In the genomic region with DNA sequence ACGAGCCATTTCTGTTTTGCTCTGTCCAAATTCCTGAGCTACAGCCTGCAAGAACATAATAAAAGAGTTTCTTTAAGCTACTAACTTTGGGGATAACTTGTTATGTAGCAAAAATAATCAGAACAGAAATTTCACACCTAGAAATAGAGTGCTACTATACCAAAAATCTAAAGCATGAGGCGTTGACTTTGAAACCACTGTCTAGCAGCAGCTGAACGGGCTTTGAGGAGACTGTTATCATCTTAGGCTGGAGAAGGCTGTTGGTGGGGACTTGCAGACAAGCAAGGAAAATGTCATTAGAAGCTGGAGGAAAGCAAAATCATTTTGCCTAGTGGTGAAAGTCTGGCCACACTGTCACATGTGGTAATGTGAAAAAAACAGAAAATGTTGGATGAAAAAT, we compare ENCODE assay signal across 26 cellular contexts. TPM values are rescaled to one million over a fixed set of nuclear protein-coding genes. Genes with fewer than 3 reads are reported as not detected.
"Had no signal": no experiment of that assay in that cellular context is flagged by ENCODE, and none has a peak within 500 bp of the region (broad histone marks: within the 10 kb centered on the region; RNA-seq: fewer than 3 reads in every experiment).

No MANE protein-coding gene starts in this region.

- DNase-seq: activated CD4-positive, alpha-beta memory T cell treated with anti-CD3 and anti-CD28 coated beads for 36 hours; activated CD4-positive, alpha-beta T cell treated with anti-CD3 and anti-CD28 coated beads for 36 hours; activated CD4-positive, alpha-beta T cell treated with anti-CD3 and anti-CD28 coated beads, Interleukin-2, amount 10 ng/mL, durations not matched to agents 24 days and 14 days; activated CD4-positive, CD25-positive, alpha-beta regulatory T cell; activated CD4-positive, CD25-positive, alpha-beta regulatory T cell treated with anti-CD3 and anti-CD28 coated beads, Interleukin-2, amount 50 U/mL, for 72 hours; activated CD8-positive, alpha-beta memory T cell treated with anti-CD3 and anti-CD28 coated beads, Interleukin-2, amount 10 ng/mL, durations not matched to agents 7 days and 5 days; activated CD8-positive, alpha-beta memory T cell treated with anti-CD3 and anti-CD28 coated beads, Interleukin-2, amount 50 U/mL, for 4 hours; activated CD8-positive, alpha-beta T cell treated with anti-CD3 and anti-CD28 coated beads, Interleukin-2, amount 10 ng/mL, durations not matched to agents 7 days and 5 days; activated gamma-delta T cell; activated naive CD4-positive, alpha-beta T cell; activated naive CD4-positive, alpha-beta T cell treated with anti-CD3 and anti-CD28 coated beads, Interleukin-2, amount 10 ng/mL, durations not matched to agents 7 days and 5 days; activated naive CD8-positive, alpha-beta T cell treated with anti-CD3 and anti-CD28 coated beads, Interleukin-2, amount 10 ng/mL, durations not matched to agents 7 days and 5 days; activated T-cell treated with anti-CD3 and anti-CD28 coated beads, Interleukin-2, amount 50 U/mL, for 1 hour; activated T-cell treated with anti-CD3 and anti-CD28 coated beads, Interleukin-2, amount 50 U/mL, for 48 hours; cortex of kidney; effector CD8-positive, alpha-beta T cell; endodermal cell; foreskin fibroblast; head of caudate nucleus; T-helper 2 cell had no signal

- H3K27ac ChIP-seq: ascending aorta had no signal

- ATAC-seq: activated CD4-positive, alpha-beta T cell treated with anti-CD3 and anti-CD28 coated beads for 36 hours; activated CD8-positive, alpha-beta memory T cell treated with anti-CD3 and anti-CD28 coated beads, Interleukin-2, amount 10 ng/mL, durations not matched to agents 7 days and 5 days; activated CD8-positive, alpha-beta T cell treated with anti-CD3 and anti-CD28 coated beads, Interleukin-2, amount 10 ng/mL, durations not matched to agents 7 days and 5 days; activated naive CD4-positive, alpha-beta T cell treated with anti-CD3 and anti-CD28 coated beads, Interleukin-2, amount 50 U/mL, for 72 hours; esophagus mucosa had no signal

- H3K9me3 Mint-ChIP-seq: activated CD4-positive, alpha-beta memory T cell treated with anti-CD3 and anti-CD28 coated beads for 36 hours had no signal

- H3K4me1 ChIP-seq: ascending aorta had no signal

- H3K27me3 ChIP-seq: ascending aorta had no signal

- H3K36me3 Mint-ChIP-seq: brain had no signal

- H3K27ac Mint-ChIP-seq: activated CD4-positive, alpha-beta memory T cell treated with anti-CD3 and anti-CD28 coated beads for 36 hours; activated CD4-positive, alpha-beta T cell treated with anti-CD3 and anti-CD28 coated beads for 36 hours; activated CD4-positive, alpha-beta T cell treated with anti-CD3 and anti-CD28 coated beads, Interleukin-2, amount 10 ng/mL, durations not matched to agents 24 days and 14 days; activated CD8-positive, alpha-beta memory T cell treated with anti-CD3 and anti-CD28 coated beads, Interleukin-2, amount 10 ng/mL, durations not matched to agents 7 days and 5 days; activated CD8-positive, alpha-beta T cell treated with anti-CD3 and anti-CD28 coated beads, Interleukin-2, amount 10 ng/mL, durations not matched to agents 7 days and 5 days; activated naive CD4-positive, alpha-beta T cell treated with anti-CD3 and anti-CD28 coated beads, Interleukin-2, amount 10 ng/mL, durations not matched to agents 7 days and 5 days; activated naive CD4-positive, alpha-beta T cell treated with anti-CD3 and anti-CD28 coated beads, Interleukin-2, amount 50 U/mL, for 72 hours; activated naive CD8-positive, alpha-beta T cell treated with anti-CD3 and anti-CD28 coated beads, Interleukin-2, amount 10 ng/mL, durations not matched to agents 7 days and 5 days; brain; endodermal cell had no signal

- H3K4me1 Mint-ChIP-seq: brain, endodermal cell had no signal

- H3K36me3 ChIP-seq: ascending aorta had no signal

- H3K4me3 ChIP-seq: ascending aorta had no signal

- H3K4me3 Mint-ChIP-seq: activated CD4-positive, alpha-beta memory T cell treated with anti-CD3 and anti-CD28 coated beads for 36 hours; activated CD4-positive, alpha-beta T cell treated with anti-CD3 and anti-CD28 coated beads for 36 hours; activated CD4-positive, alpha-beta T cell treated with anti-CD3 and anti-CD28 coated beads, Interleukin-2, amount 10 ng/mL, durations not matched to agents 24 days and 14 days; activated CD8-positive, alpha-beta memory T cell treated with anti-CD3 and anti-CD28 coated beads, Interleukin-2, amount 10 ng/mL, durations not matched to agents 7 days and 5 days; activated CD8-positive, alpha-beta T cell treated with anti-CD3 and anti-CD28 coated beads, Interleukin-2, amount 10 ng/mL, durations not matched to agents 7 days and 5 days; activated naive CD4-positive, alpha-beta T cell treated with anti-CD3 and anti-CD28 coated beads, Interleukin-2, amount 10 ng/mL, durations not matched to agents 7 days and 5 days; activated naive CD8-positive, alpha-beta T cell treated with anti-CD3 and anti-CD28 coated beads, Interleukin-2, amount 10 ng/mL, durations not matched to agents 7 days and 5 days; brain; endodermal cell had no signal

- H3K27me3 Mint-ChIP-seq: activated CD4-positive, alpha-beta T cell treated with anti-CD3 and anti-CD28 coated beads for 36 hours; activated naive CD4-positive, alpha-beta T cell treated with anti-CD3 and anti-CD28 coated beads, Interleukin-2, amount 10 ng/mL, durations not matched to agents 7 days and 5 days; activated naive CD8-positive, alpha-beta T cell treated with anti-CD3 and anti-CD28 coated beads, Interleukin-2, amount 10 ng/mL, durations not matched to agents 7 days and 5 days had no signal

- H3K9me3 ChIP-seq: ascending aorta had no signal

RNA-seq across cellular contexts. Expression of a gene that starts 48.4 kb away (rescaled TPM):
- total RNA-seq: activated CD4-positive, alpha-beta T cell treated with anti-CD3 and anti-CD28 coated beads for 36 hours; activated CD4-positive, alpha-beta T cell treated with anti-CD3 and anti-CD28 coated beads, Interleukin-2, amount 10 ng/mL, durations not matched to agents 24 days and 14 days; activated CD8-positive, alpha-beta memory T cell treated with anti-CD3 and anti-CD28 coated beads for 36 hours; activated CD8-positive, alpha-beta memory T cell treated with anti-CD3 and anti-CD28 coated beads, Interleukin-2, amount 10 ng/mL, durations not matched to agents 7 days and 5 days; activated CD8-positive, alpha-beta T cell treated with anti-CD3 and anti-CD28 coated beads, Interleukin-2, amount 10 ng/mL, durations not matched to agents 7 days and 5 days; ascending aorta; chondrocyte had no signal
